In genomic region chr2:220227272-220227920, GRCh38 we compare ENCODE assay signal across 13 cellular contexts.
DNase-seq lines count a peak whose midpoint lies in the region; ATAC-seq and TF ChIP-seq lines count a peak whose summit lies in the region.
"Had no signal": no experiment of that assay in that cellular context is flagged by ENCODE, and none has a peak within 500 bp of the region (broad histone marks: within the 10 kb centered on the region; RNA-seq: fewer than 3 reads in every experiment).

No MANE protein-coding gene starts in this region.

- no peak for TF ChIP-seq POLR2A in breast epithelium (IDR thresholded peaks at IDR 0.05)

- intact Hi-C loops in MCF 10A (cut with micrococcal nuclease) = loop anchor here (5.0 kb wide), 1 partner anchor 260 kb away; no protein-coding TSS in a partner anchor
- intact Hi-C loops in breast epithelium (cut with DNase I; ENCODE audit: low total_unique reads) = no loop called here
- intact Hi-C loops in posterior vena cava (cut with DNase I) = no loop called here

- H3K36me3 Mint-ChIP-seq in MCF 10A (ENCODE audit: insufficient read depth, unreplicated experiment) = no peaks in the 10 kb centered on the region
- H3K36me3 Mint-ChIP-seq: neural progenitor cell had no signal

- no peak for TF ChIP-seq RAD21 in SK-N-SH (IDR thresholded peaks at IDR 0.05; ENCODE audit: low read length)

- H3K27me3 Mint-ChIP-seq in MCF 10A (ENCODE audit: insufficient read depth, unreplicated experiment) = no peaks in the 10 kb centered on the region

- no peaks in the 10 kb centered on the region for H4K20me1 ChIP-seq in SK-N-SH (ENCODE audit: insufficient read depth)

- no TSS peak for BruUV-seq in MCF 10A (replicated peaks; lab: Mats Ljungman, UMichigan)

- H3K36me3 ChIP-seq in breast epithelium (no peaks in the 10 kb centered on the region), SK-N-SH (replicated peaks in 1 of 2; ENCODE audit: control insufficient read depth in 1 of 2, insufficient read depth in 2 of 2, low read length in 1 of 2) (no peaks in the 10 kb centered on the region)
- H3K36me3 ChIP-seq: MG63, neural progenitor cell had no signal

- DNase-seq in MCF 10A (ENCODE audit: unreplicated experiment) (peak; percentile 21), breast epithelium (ENCODE audit: low spot score in 2 of 2) (no peak), SK-N-SH (no peak), fibroblast of villous mesenchyme (ENCODE audit: low read depth) (peak; percentile 80), posterior vena cava (ENCODE audit: low spot score) (no peak), foreskin keratinocyte (no peak)
- no peak for DNase-seq in stimulated activated CD4-positive, alpha-beta T cell treated with anti-CD3 and anti-CD28 coated beads, Interleukin-1b, Interleukin-23, amount 100 ng/mL, for 48 hours
- no peak for DNase-seq in activated T-cell treated with anti-CD3 and anti-CD28 coated beads, Interleukin-2, amount 50 U/mL, for 48 hours
- DNase-seq: activated gamma-delta T cell treated with Interleukin-2 at 50 U/mL for 16 hours, DMS 273 treated with DMSO at 0.1 percent for 48 hours, MG63 had no signal

- no peaks in the 10 kb centered on the region for H3K79me2 ChIP-seq in SK-N-SH (ENCODE audit: insufficient read depth)

- H3K4me3 Mint-ChIP-seq in MCF 10A (ENCODE audit: unreplicated experiment) = no peak overlapping the region
- H3K4me3 Mint-ChIP-seq: neural progenitor cell had no signal

- no peak overlapping the region for H2AFZ ChIP-seq in SK-N-SH (ENCODE audit: low read depth)
- H2AFZ ChIP-seq: neural progenitor cell had no signal

- peak in 1 of 2 experiments; percentile 79; a peak in 2 of 4 replicates for TF ChIP-seq EP300 in SK-N-SH (IDR thresholded peaks at IDR 0.05; ENCODE audit: borderline replicate concordance in 1 of 2, low read depth in 1 of 2, low read length in 1 of 2)

- H3K9me3 ChIP-seq in breast epithelium = no peaks in the 10 kb centered on the region
- no peaks in the 10 kb centered on the region for H3K9me3 ChIP-seq in SK-N-SH
- H3K9me3 ChIP-seq: MG63 had no signal

- 50% methylated on average over 4 of the region's 4 CpGs for WGBS in SK-N-SH (ENCODE audit: low lambda C conversion rate)

- H3K27ac Mint-ChIP-seq in MCF 10A (ENCODE audit: low read depth, unreplicated experiment) = peak overlapping the region; percentile 23
- H3K27ac Mint-ChIP-seq: neural progenitor cell had no signal

- peaks cover 33% of the 10 kb centered on the region for H3K4me1 Mint-ChIP-seq in MCF 10A (ENCODE audit: insufficient read depth, unreplicated experiment)

- no peak for ATAC-seq in foreskin keratinocyte

- peak overlapping the region; percentile 60; the same call in 1 of the 2 replicates for H3K9ac ChIP-seq in SK-N-SH
- H3K9ac ChIP-seq: neural progenitor cell had no signal

- no peaks in the 10 kb centered on the region for H3K4me1 ChIP-seq in breast epithelium
- H3K4me1 ChIP-seq in SK-N-SH (ENCODE audit: control insufficient read depth in 1 of 2, insufficient read depth in 2 of 2, low read depth in 1 of 2, low read length in 1 of 2) = peaks cover 0 to 39% of the 10 kb centered on the region in 2 experiments; a peak in 3 of 4 replicates
- H3K4me1 ChIP-seq in foreskin keratinocyte = peaks cover 20% of the 10 kb centered on the region

- H3F3A ChIP-seq in SK-N-SH (replicated peaks; ENCODE audit: insufficient read depth) = peaks cover 28% of the 10 kb centered on the region

- CTCF ChIA-PET in MCF 10A (lab: Yijun Ruan, JAX) = no interaction called here
- CTCF ChIA-PET in SK-N-SH (lab: Yijun Ruan, JAX) = no interaction called here

- H3K27ac ChIP-seq in breast epithelium = no peak overlapping the region
- peak overlapping the region; percentile 28 to 86; a peak in 3 of 4 replicates for H3K27ac ChIP-seq in SK-N-SH (ENCODE audit: low read depth in 2 of 2, low read length in 1 of 2)
- no peak overlapping the region for H3K27ac ChIP-seq in foreskin keratinocyte
- H3K27ac ChIP-seq: 22Rv1, neural progenitor cell had no signal

- POLR2A ChIA-PET in MCF 10A (lab: Yijun Ruan, JAX) = interaction anchor here (0.8 to 4.2 kb wide), 3 partner anchors 7 to 50 kb away, joined by 3 to 13 read pairs (median 4); no protein-coding TSS in a partner anchor
- POLR2A ChIA-PET in SK-N-SH (lab: Yijun Ruan, JAX) = no interaction called here

- no peaks in the 10 kb centered on the region for H3K9me3 Mint-ChIP-seq in MCF 10A (ENCODE audit: unreplicated experiment)
- H3K9me3 Mint-ChIP-seq: neural progenitor cell had no signal

- no peaks in the 10 kb centered on the region for H3K27me3 ChIP-seq in breast epithelium
- no peaks in the 10 kb centered on the region for H3K27me3 ChIP-seq in SK-N-SH (ENCODE audit: insufficient read depth)
- H3K27me3 ChIP-seq in foreskin keratinocyte = no peaks in the 10 kb centered on the region
- H3K27me3 ChIP-seq: MG63, neural progenitor cell had no signal

- H3K9me2 ChIP-seq in SK-N-SH = no peaks in the 10 kb centered on the region

- peak overlapping the region; percentile 71; the same call in 1 of the 2 replicates for H3K4me2 ChIP-seq in SK-N-SH
- H3K4me2 ChIP-seq: neural progenitor cell had no signal

- TF ChIP-seq CTCF in MCF 10A (IDR thresholded peaks at IDR 0.05; ENCODE audit: unreplicated experiment) (no peak), breast epithelium (IDR thresholded peaks at IDR 0.05) (no peak), SK-N-SH (IDR thresholded peaks at IDR 0.05) (no peak), fibroblast of villous mesenchyme (IDR thresholded peaks at IDR 0.05; ENCODE audit: insufficient read depth, low read depth, low read length) (no peak), foreskin keratinocyte (conservative IDR thresholded peaks at IDR 0.05) (no peak)

- H3K4me3 ChIP-seq in breast epithelium (no peak overlapping the region), SK-N-SH (ENCODE audit: low read depth in 2 of 2, low read length in 1 of 2) (no peak overlapping the region; a peak in 1 of 4 replicates), fibroblast of villous mesenchyme (ENCODE audit: low read depth, low read length) (no peak overlapping the region)
- H3K4me3 ChIP-seq: MG63, neural progenitor cell had no signal

TF ChIP-seq in SK-N-SH, 30 proteins besides CTCF, POLR2A, EP300 and RAD21 (continues in another document):
- TF ChIP-seq TEAD4 (IDR thresholded peaks at IDR 0.05; ENCODE audit: borderline replicate concordance, insufficient read depth) = 0 out of 2 replicates have a peak, but pooled peaks have one; percentile 41
- no peak for TF ChIP-seq SMC3 (IDR thresholded peaks at IDR 0.05; ENCODE audit: low read depth, low read length)
- no peak for TF ChIP-seq EZH2phosphoT487 (IDR thresholded peaks at IDR 0.05; ENCODE audit: borderline replicate concordance, low read depth)
- TF ChIP-seq RCOR1 (IDR thresholded peaks at IDR 0.05; ENCODE audit: low read length) = no peak
- no peak for TF ChIP-seq ZBTB33 (IDR thresholded peaks at IDR 0.05; ENCODE audit: borderline replicate concordance, low read depth)
- TF ChIP-seq SIN3A (IDR thresholded peaks at IDR 0.05; ENCODE audit: borderline replicate concordance, low read depth, low read length) = no peak
- TF ChIP-seq GATA2 (CRISPR knock-in tag; IDR thresholded peaks at IDR 0.05) = no peak
- no peak for TF ChIP-seq FOXM1 (IDR thresholded peaks at IDR 0.05; ENCODE audit: low read depth)
- peak; percentile 52 for TF ChIP-seq FOSL2 (IDR thresholded peaks at IDR 0.05; ENCODE audit: borderline replicate concordance, low read depth)
- TF ChIP-seq NFIC (IDR thresholded peaks at IDR 0.05; ENCODE audit: borderline replicate concordance) = peak; percentile 53; the same call in 1 of the 2 replicates
- peak; percentile 67 for TF ChIP-seq PBX3 (IDR thresholded peaks at IDR 0.05)
- peak; percentile 76; the same call in 1 of the 2 replicates for TF ChIP-seq RXRA (IDR thresholded peaks at IDR 0.05; ENCODE audit: borderline replicate concordance, low read depth)
- TF ChIP-seq GABPA (IDR thresholded peaks at IDR 0.05; ENCODE audit: low read depth) = no peak
- no peak for TF ChIP-seq YY1 (IDR thresholded peaks at IDR 0.05; ENCODE audit: low read depth)
- no peak for TF ChIP-seq USF2 (IDR thresholded peaks at IDR 0.05; ENCODE audit: borderline replicate concordance, low read depth, low read length)

Comparison
In these comparisons a context has a peak if more than half of its experiments do, and no peak if none do; other contexts are left out.
1. DNase-seq: peak in MCF 10A (single experiment) and fibroblast of villous mesenchyme (single experiment); none in breast epithelium (0 of 2), SK-N-SH (single experiment), stimulated activated CD4-positive, alpha-beta T cell treated with anti-CD3 and anti-CD28 coated beads, Interleukin-1b, Interleukin-23, amount 100 ng/mL, for 48 hours (single experiment), posterior vena cava (single experiment), activated T-cell treated with anti-CD3 and anti-CD28 coated beads, Interleukin-2, amount 50 U/mL, for 48 hours (0 of 2) and foreskin keratinocyte (0 of 2).
2. H3K27ac ChIP-seq: peak in SK-N-SH (2 of 2); none in breast epithelium (0 of 2) and foreskin keratinocyte (single experiment).